Comparison of ENCODE assay signal across 1 cellular context in the genomic region with DNA sequence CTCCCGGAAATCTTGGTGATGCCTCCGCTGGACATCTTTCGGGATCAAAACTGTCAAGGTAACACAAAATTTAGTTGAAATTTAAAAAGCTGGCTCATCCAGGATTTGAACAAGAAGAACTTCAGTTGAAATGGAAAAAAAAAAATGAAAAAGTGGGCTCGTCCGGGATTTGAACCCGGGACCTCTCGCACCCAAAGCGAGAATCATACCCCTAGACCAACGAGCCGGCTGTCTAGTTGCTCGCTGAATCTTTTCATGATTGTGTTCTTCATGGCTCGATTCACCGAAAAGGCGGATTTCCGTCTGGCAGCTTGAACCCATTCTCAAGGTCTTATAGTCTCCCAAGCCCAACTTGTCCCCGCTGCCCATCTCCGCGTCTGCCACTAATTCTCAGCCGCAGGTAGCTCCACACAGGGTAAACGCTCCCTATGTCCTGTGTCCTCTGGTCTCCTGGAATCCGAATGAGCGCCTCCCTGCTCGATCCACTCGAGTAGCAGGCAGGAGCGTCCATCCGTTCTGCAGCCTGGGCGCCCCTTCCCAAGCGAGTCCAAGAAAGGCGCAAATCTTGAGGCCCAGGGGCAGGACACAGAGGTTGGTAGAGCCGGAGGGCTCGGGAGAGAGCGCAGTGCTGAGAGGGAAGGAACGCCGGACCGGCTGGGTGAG.
TF ChIP-seq lines count a peak whose summit lies in the region.

No MANE protein-coding gene starts in this region.

TF ChIP-seq in A549, 52 proteins besides CTCF, POLR2A, EP300 and RAD21 (continued from another document):
- TF ChIP-seq ESRRA (IDR thresholded peaks at IDR 0.05; ENCODE audit: borderline replicate concordance, low read length) (peak; percentile 45; the same call in 1 of the 2 replicates), SREBF2 (IDR thresholded peaks at IDR 0.05) (peak; percentile 75), NFE2L2 (conservative IDR thresholded peaks at IDR 0.05; ENCODE audit: low read length) (no peak), FOSL2 (IDR thresholded peaks at IDR 0.05) (no peak), FOSL2 (CRISPR knock-in tag; IDR thresholded peaks at IDR 0.05) (no peak), PHF8 (IDR thresholded peaks at IDR 0.05; ENCODE audit: borderline replicate concordance, low read depth) (no peak), CBX8 (IDR thresholded peaks at IDR 0.05) (no peak), HEYL (CRISPR knock-in tag; IDR thresholded peaks at IDR 0.05) (no peak), KDM1A (IDR thresholded peaks at IDR 0.05; ENCODE audit: low read depth) (no peak), TFCP2L1 (CRISPR knock-in tag; IDR thresholded peaks at IDR 0.05) (no peak)
- TF ChIP-seq, protein P1, sequence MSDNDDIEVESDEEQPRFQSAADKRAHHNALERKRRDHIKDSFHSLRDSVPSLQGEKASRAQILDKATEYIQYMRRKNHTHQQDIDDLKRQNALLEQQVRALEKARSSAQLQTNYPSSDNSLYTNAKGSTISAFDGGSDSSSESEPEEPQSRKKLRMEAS (IDR thresholded peaks at IDR 0.05): peak; percentile 41; the same call in 1 of the 2 replicates
- TF ChIP-seq, protein P2, sequence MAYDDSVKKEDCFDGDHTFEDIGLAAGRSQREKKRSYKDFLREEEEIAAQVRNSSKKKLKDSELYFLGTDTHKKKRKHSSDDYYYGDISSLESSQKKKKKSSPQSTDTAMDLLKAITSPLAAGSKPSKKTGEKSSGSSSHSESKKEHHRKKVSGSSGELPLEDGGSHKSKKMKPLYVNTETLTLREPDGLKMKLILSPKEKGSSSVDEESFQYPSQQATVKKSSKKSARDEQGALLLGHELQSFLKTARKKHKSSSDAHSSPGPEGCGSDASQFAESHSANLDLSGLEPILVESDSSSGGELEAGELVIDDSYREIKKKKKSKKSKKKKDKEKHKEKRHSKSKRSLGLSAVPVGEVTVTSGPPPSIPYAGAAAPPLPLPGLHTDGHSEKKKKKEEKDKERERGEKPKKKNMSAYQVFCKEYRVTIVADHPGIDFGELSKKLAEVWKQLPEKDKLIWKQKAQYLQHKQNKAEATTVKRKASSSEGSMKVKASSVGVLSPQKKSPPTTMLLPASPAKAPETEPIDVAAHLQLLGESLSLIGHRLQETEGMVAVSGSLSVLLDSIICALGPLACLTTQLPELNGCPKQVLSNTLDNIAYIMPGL (CRISPR knock-in tag; IDR thresholded peaks at IDR 0.05; ENCODE audit: borderline replicate concordance): no peak
